36 cellular contexts compared by ENCODE assay signal in genomic region chr6:111177131-111177530, GRCh38.
"Had no signal": no experiment of that assay in that cellular context is flagged by ENCODE, and none has a peak within 500 bp of the region (broad histone marks: within the 10 kb centered on the region; RNA-seq: fewer than 3 reads in every experiment).

No MANE protein-coding gene starts in this region.

- H3K4me3 ChIP-seq: adrenal gland, cardiac muscle cell had no signal

- H3K27ac ChIP-seq: adrenal gland, cardiac muscle cell, VCaP had no signal

- H3K27me3 Mint-ChIP-seq: activated B cell treated with CpG ODN at 0.5 μM for 24 hours; activated CD4-positive, alpha-beta memory T cell treated with anti-CD3 and anti-CD28 coated beads for 36 hours; activated CD4-positive, alpha-beta T cell treated with anti-CD3 and anti-CD28 coated beads, Interleukin-2, amount 10 ng/mL, durations not matched to agents 24 days and 14 days; activated CD8-positive, alpha-beta T cell treated with anti-CD3 and anti-CD28 coated beads for 36 hours; activated naive CD8-positive, alpha-beta T cell treated with anti-CD3 and anti-CD28 coated beads for 36 hours; activated T-helper 17 cell treated with anti-CD3 and anti-CD28 coated beads, Interleukin-2, amount 50 U/mL, for 72 hours; brain had no signal

- H3K27me3 ChIP-seq: adrenal gland, cardiac muscle cell had no signal

- H3K4me1 Mint-ChIP-seq: activated B cell treated with CpG ODN at 0.5 μM for 24 hours; brain; central memory CD8-positive, alpha-beta T cell had no signal

- H3K36me3 ChIP-seq: adrenal gland, cardiac muscle cell had no signal

- H3K9me3 Mint-ChIP-seq: activated B cell treated with CpG ODN at 0.5 μM for 24 hours; activated CD4-positive, alpha-beta memory T cell treated with anti-CD3 and anti-CD28 coated beads for 36 hours; activated CD4-positive, alpha-beta T cell treated with anti-CD3 and anti-CD28 coated beads, Interleukin-2, amount 10 ng/mL, durations not matched to agents 24 days and 14 days; activated CD8-positive, alpha-beta T cell treated with anti-CD3 and anti-CD28 coated beads for 36 hours; activated naive CD4-positive, alpha-beta T cell treated with anti-CD3 and anti-CD28 coated beads for 36 hours; activated naive CD4-positive, alpha-beta T cell treated with anti-CD3 and anti-CD28 coated beads, Interleukin-2, amount 50 U/mL, for 72 hours; activated naive CD8-positive, alpha-beta T cell treated with anti-CD3 and anti-CD28 coated beads for 36 hours; activated T-cell treated with anti-CD3 and anti-CD28 coated beads, Interleukin-2, amount 50 U/mL, for 4 hours; activated T-cell treated with anti-CD3 and anti-CD28 coated beads, Interleukin-2, amount 50 U/mL, for 72 hours; activated T-helper 1 cell treated with anti-CD3 and anti-CD28 coated beads, Interleukin-12 subunit alpha, Interleukin-12 subunit beta, Interleukin-2, Interleukin-4 antibody, amounts not matched to agents 30 ng/mL and 10 ng/mL and 1 ng/mL, durations not matched to agents 14 hours and 24 hours and 36 hours; activated T-helper 17 cell treated with anti-CD3 and anti-CD28 coated beads, Interleukin-2, amount 50 U/mL, for 72 hours; brain; central memory CD8-positive, alpha-beta T cell; T-helper 1 cell treated with Interleukin-12 subunit alpha and Interleukin-12 subunit beta and Interleukin-4 antibody, amounts not matched to agents 30 μg/mL and 1 μg/mL, for 36 hours; T-helper 2 cell treated with Interferon-gamma antibody and Interleukin-4, amounts not matched to agents 5 μg/mL and 100 μg/mL, for 36 hours had no signal

- H3K4me3 Mint-ChIP-seq: activated B cell treated with CpG ODN at 0.5 μM for 24 hours; activated CD4-positive, alpha-beta memory T cell treated with anti-CD3 and anti-CD28 coated beads for 36 hours; activated CD4-positive, alpha-beta T cell treated with anti-CD3 and anti-CD28 coated beads, Interleukin-2, amount 10 ng/mL, durations not matched to agents 24 days and 14 days; activated CD8-positive, alpha-beta T cell treated with anti-CD3 and anti-CD28 coated beads for 36 hours; activated naive CD4-positive, alpha-beta T cell treated with anti-CD3 and anti-CD28 coated beads for 36 hours; activated naive CD8-positive, alpha-beta T cell treated with anti-CD3 and anti-CD28 coated beads for 36 hours; activated T-cell treated with anti-CD3 and anti-CD28 coated beads, Interleukin-2, amount 50 U/mL, for 4 hours; activated T-cell treated with anti-CD3 and anti-CD28 coated beads, Interleukin-2, amount 50 U/mL, for 72 hours; activated T-helper 1 cell treated with anti-CD3 and anti-CD28 coated beads, Interleukin-12 subunit alpha, Interleukin-12 subunit beta, Interleukin-2, Interleukin-4 antibody, amounts not matched to agents 30 ng/mL and 10 ng/mL and 1 ng/mL, durations not matched to agents 14 hours and 24 hours and 36 hours; activated T-helper 17 cell treated with anti-CD3 and anti-CD28 coated beads, Interleukin-2, amount 50 U/mL, for 72 hours; brain; central memory CD8-positive, alpha-beta T cell; T-helper 1 cell treated with Interleukin-12 subunit alpha and Interleukin-12 subunit beta and Interleukin-4 antibody, amounts not matched to agents 30 μg/mL and 1 μg/mL, for 36 hours; T-helper 2 cell treated with Interferon-gamma antibody and Interleukin-4, amounts not matched to agents 5 μg/mL and 100 μg/mL, for 36 hours had no signal

- H3K4me1 ChIP-seq: adrenal gland had no signal

- DNase-seq: activated B cell treated with CpG ODN at 0.5 μM for 24 hours; activated CD4-positive, alpha-beta memory T cell treated with anti-CD3 and anti-CD28 coated beads for 36 hours; activated CD4-positive, alpha-beta T cell treated with anti-CD3 and anti-CD28 coated beads for 4 hours; activated CD4-positive, alpha-beta T cell treated with anti-CD3 and anti-CD28 coated beads, Interleukin-2, amount 10 ng/mL, durations not matched to agents 24 days and 14 days; activated CD4-positive, alpha-beta T cell treated with anti-CD3 and anti-CD28 coated beads, Interleukin-2, amount 50 U/mL, for 1 hour; activated CD4-positive, alpha-beta T cell treated with anti-CD3 and anti-CD28 coated beads, Interleukin-2, amount 50 U/mL, for 4 hours; activated CD4-positive, CD25-positive, alpha-beta regulatory T cell treated with anti-CD3 and anti-CD28 coated beads, Interleukin-2, amount 50 U/mL, for 72 hours; activated CD8-positive, alpha-beta memory T cell treated with anti-CD3 and anti-CD28 coated beads, Interleukin-2, amount 50 U/mL, for 4 hours; activated CD8-positive, alpha-beta T cell treated with anti-CD3 and anti-CD28 coated beads for 36 hours; activated effector memory CD4-positive, alpha-beta T cell treated with anti-CD3 and anti-CD28 coated beads, Interleukin-2, amount 50 U/mL, for 16 hours; activated gamma-delta T cell treated with Interleukin-2 at 50 U/mL for 16 hours; activated naive CD4-positive, alpha-beta T cell; activated naive CD4-positive, alpha-beta T cell treated with anti-CD3 and anti-CD28 coated beads for 36 hours; activated naive CD4-positive, alpha-beta T cell treated with anti-CD3 and anti-CD28 coated beads, Interleukin-2, amount 50 U/mL, for 16 hours; activated naive CD8-positive, alpha-beta T cell treated with anti-CD3 and anti-CD28 coated beads for 36 hours; activated T-cell treated with anti-CD3 and anti-CD28 coated beads for 4 hours; activated T-cell treated with anti-CD3 and anti-CD28 coated beads, Interleukin-2, amount 50 U/mL, for 1 hour; activated T-cell treated with anti-CD3 and anti-CD28 coated beads, Interleukin-2, amount 50 U/mL, for 4 hours; activated T-cell treated with anti-CD3 and anti-CD28 coated beads, Interleukin-2, amount 50 U/mL, for 72 hours; adrenal gland; amniotic stem cell; aorta; caudate nucleus; cerebellar nuclear complex; T-helper 1 cell; T-helper 2 cell; T-helper 9 cell had no signal

- H3K27ac Mint-ChIP-seq: activated B cell treated with CpG ODN at 0.5 μM for 24 hours; activated CD4-positive, alpha-beta memory T cell treated with anti-CD3 and anti-CD28 coated beads for 36 hours; activated CD4-positive, alpha-beta T cell treated with anti-CD3 and anti-CD28 coated beads, Interleukin-2, amount 10 ng/mL, durations not matched to agents 24 days and 14 days; activated CD8-positive, alpha-beta T cell treated with anti-CD3 and anti-CD28 coated beads for 36 hours; activated naive CD4-positive, alpha-beta T cell treated with anti-CD3 and anti-CD28 coated beads for 36 hours; activated naive CD4-positive, alpha-beta T cell treated with anti-CD3 and anti-CD28 coated beads, Interleukin-2, amount 50 U/mL, for 72 hours; activated naive CD8-positive, alpha-beta T cell treated with anti-CD3 and anti-CD28 coated beads for 36 hours; activated T-cell treated with anti-CD3 and anti-CD28 coated beads, Interleukin-2, amount 50 U/mL, for 72 hours; activated T-helper 1 cell treated with anti-CD3 and anti-CD28 coated beads, Interleukin-12 subunit alpha, Interleukin-12 subunit beta, Interleukin-2, Interleukin-4 antibody, amounts not matched to agents 30 ng/mL and 10 ng/mL and 1 ng/mL, durations not matched to agents 14 hours and 24 hours and 36 hours; activated T-helper 17 cell treated with anti-CD3 and anti-CD28 coated beads, Interleukin-2, amount 50 U/mL, for 72 hours; brain; T-helper 1 cell treated with Interleukin-12 subunit alpha and Interleukin-12 subunit beta and Interleukin-4 antibody, amounts not matched to agents 30 μg/mL and 1 μg/mL, for 36 hours; T-helper 2 cell treated with Interferon-gamma antibody and Interleukin-4, amounts not matched to agents 5 μg/mL and 100 μg/mL, for 36 hours had no signal

- ATAC-seq: activated CD8-positive, alpha-beta T cell treated with anti-CD3 and anti-CD28 coated beads for 36 hours; activated naive CD4-positive, alpha-beta T cell treated with anti-CD3 and anti-CD28 coated beads, Interleukin-2, amount 50 U/mL, for 72 hours; activated T-cell treated with anti-CD3 and anti-CD28 coated beads, Interleukin-2, amount 50 U/mL, for 4 hours; activated T-cell treated with anti-CD3 and anti-CD28 coated beads, Interleukin-2, amount 50 U/mL, for 72 hours; activated T-helper 17 cell treated with anti-CD3 and anti-CD28 coated beads, Interleukin-2, amount 50 U/mL, for 72 hours had no signal

- H3K9me3 ChIP-seq: adrenal gland had no signal
